In genomic region chr4:16162891-16163290, GRCh38 we compare ENCODE assay signal across 21 cellular contexts.
A peak's percentile ranks its signal among the peaks of the same experiment; 100 is the strongest.
DNase-seq lines count a peak whose midpoint lies in the region; ATAC-seq, FAIRE-seq and TF ChIP-seq lines count a peak whose summit lies in the region.
"Had no signal": no experiment of that assay in that cellular context is flagged by ENCODE, and none has a peak within 500 bp of the region (broad histone marks: within the 10 kb centered on the region; RNA-seq: fewer than 3 reads in every experiment).

No MANE protein-coding gene starts in this region.

- H3K36me3 ChIP-seq in right lobe of liver = peaks cover 0 to 45% (median 9%) of the 10 kb centered on the region in 4 donors
- H3K36me3 ChIP-seq in HepG2 (replicated peaks in 1 of 2; ENCODE audit: control insufficient read depth in 1 of 2, insufficient read depth in 2 of 2, low read length in 2 of 2) = peaks cover 12 to 34% of the 10 kb centered on the region in 2 experiments; a peak in 4 of 5 replicates
- H3K36me3 ChIP-seq in ascending aorta = peaks cover 34 to 40% of the 10 kb centered on the region in 2 donors

- FAIRE-seq in HepG2 (lab: Jason Lieb, UNC) = no peak
- FAIRE-seq: A549, G401.6, GM12878, GM19239, H1 had no signal

- H3K27me3 ChIP-seq in right lobe of liver (no peaks in the 10 kb centered on the region), HepG2 (ENCODE audit: control insufficient read depth in 1 of 2, insufficient read depth in 2 of 2, low read length in 2 of 2) (no peaks in the 10 kb centered on the region; a peak in 1 of 5 replicates), ascending aorta (no peaks in the 10 kb centered on the region)

- H2AFZ ChIP-seq in HepG2 (ENCODE audit: low read length) = no peak overlapping the region
- H2AFZ ChIP-seq: GM23248 had no signal

- CTCF ChIA-PET in HepG2 (lab: Yijun Ruan, JAX; ENCODE audit: low intra/inter-chr PET ratio, low total read pairs) = no interaction called here

- peaks cover 6 to 27% of the 10 kb centered on the region in 2 donors for H3K36me3 Mint-ChIP-seq in activated T-cell treated with anti-CD3 and anti-CD28 coated beads, Interleukin-2, amount 50 U/mL, for 72 hours (ENCODE audit: insufficient read depth in 2 of 2)

- H3K79me2 ChIP-seq in HepG2 (ENCODE audit: insufficient read depth, low read length) = no peaks in the 10 kb centered on the region

- in situ Hi-C loops in HepG2 (cut with HindIII; ENCODE audit: extremely low pct_ligation_motif_present, low pct_unique_long_range_greater_than_20kb) = no loop called here

- H3K27ac Mint-ChIP-seq in activated T-cell treated with anti-CD3 and anti-CD28 coated beads, Interleukin-2, amount 50 U/mL, for 72 hours = peak overlapping the region; percentile 54
- H3K27ac Mint-ChIP-seq: CD8-positive, alpha-beta T cell had no signal

- H3K27ac ChIP-seq in right lobe of liver = no peak overlapping the region
- H3K27ac ChIP-seq in HepG2 (ENCODE audit: extremely low read length, insufficient read depth, low read length) = no peak overlapping the region
- H3K27ac ChIP-seq in ascending aorta = no peak overlapping the region
- H3K27ac ChIP-seq: A549, C4-2B, GM23248 had no signal

- H3K9ac ChIP-seq in HepG2 (ENCODE audit: insufficient read depth, low read depth, low read length) = no peak overlapping the region
- H3K9ac ChIP-seq: GM23248 had no signal

- H3K27me3 Mint-ChIP-seq in activated T-cell treated with anti-CD3 and anti-CD28 coated beads, Interleukin-2, amount 50 U/mL, for 72 hours (ENCODE audit: low read depth) = no peaks in the 10 kb centered on the region
- H3K27me3 Mint-ChIP-seq: CD4-positive, CD25-positive, alpha-beta regulatory T cell had no signal

- no peak for ATAC-seq in activated T-cell treated with anti-CD3 and anti-CD28 coated beads, Interleukin-2, amount 50 U/mL, for 72 hours (replicated peaks in 1 of 2)
- peak in 3 of 4 donors; percentile 29 to 66 (median 31) for ATAC-seq in right lobe of liver
- no peak for ATAC-seq in HepG2
- ATAC-seq: A549; CD8-positive, alpha-beta T cell; GM12878 had no signal

- H3K9me3 Mint-ChIP-seq in activated T-cell treated with anti-CD3 and anti-CD28 coated beads, Interleukin-2, amount 50 U/mL, for 72 hours = no peaks in the 10 kb centered on the region
- H3K9me3 Mint-ChIP-seq: CD4-positive, CD25-positive, alpha-beta regulatory T cell; CD8-positive, alpha-beta T cell had no signal

- peaks cover 6% of the 10 kb centered on the region for H3K4me1 Mint-ChIP-seq in activated T-cell treated with anti-CD3 and anti-CD28 coated beads, Interleukin-2, amount 50 U/mL, for 72 hours (ENCODE audit: low read depth)

- no peak overlapping the region for H3K4me2 ChIP-seq in HepG2 (ENCODE audit: low read depth, low read length)
- H3K4me2 ChIP-seq: A549 had no signal

- no peak overlapping the region for H3K4me3 Mint-ChIP-seq in activated T-cell treated with anti-CD3 and anti-CD28 coated beads, Interleukin-2, amount 50 U/mL, for 72 hours
- H3K4me3 Mint-ChIP-seq: CD4-positive, CD25-positive, alpha-beta regulatory T cell; CD8-positive, alpha-beta T cell had no signal

- POLR2A ChIA-PET in HepG2 (lab: Yijun Ruan, JAX) = no interaction called here

- no peaks in the 10 kb centered on the region for H3K4me1 ChIP-seq in right lobe of liver
- H3K4me1 ChIP-seq in HepG2 (ENCODE audit: insufficient read depth, low read length) = peaks cover 9% of the 10 kb centered on the region
- H3K4me1 ChIP-seq in ascending aorta = no peaks in the 10 kb centered on the region
- H3K4me1 ChIP-seq: A549 had no signal

- TF ChIP-seq CTCF in right lobe of liver (IDR thresholded peaks at IDR 0.05) = no peak
- TF ChIP-seq CTCF in HepG2 (CRISPR knock-in tag; IDR thresholded peaks at IDR 0.05) = no peak
- TF ChIP-seq CTCF in ascending aorta (IDR thresholded peaks at IDR 0.05) = no peak

- intact Hi-C loops in right lobe of liver (cut with DNase I) = no loop called here
- intact Hi-C loops in HepG2 (cut with micrococcal nuclease; ENCODE audit: unreplicated experiment) = loop anchor here (10.0 kb wide), 1 partner anchor 48 kb away; no protein-coding TSS in a partner anchor
- intact Hi-C loops in ascending aorta (cut with DNase I) = no loop called here

- H3K4me3 ChIP-seq in right lobe of liver = no peak overlapping the region
- H3K4me3 ChIP-seq in HepG2 (replicated peaks in 1 of 3; ENCODE audit: insufficient read depth in 1 of 3, low read depth in 2 of 3, low read length in 3 of 3) = no peak overlapping the region
- H3K4me3 ChIP-seq in ascending aorta = no peak overlapping the region
- H3K4me3 ChIP-seq: A549, GM12878, GM23248 had no signal

- TF ChIP-seq POLR2A in right lobe of liver (IDR thresholded peaks at IDR 0.05) (no peak), HepG2 (IDR thresholded peaks at IDR 0.05; ENCODE audit: insufficient read depth in 1 of 2, low read depth in 2 of 2, low read length in 2 of 2) (no peak)

- TF ChIP-seq EP300 in HepG2 (IDR thresholded peaks at IDR 0.05; ENCODE audit: low read depth in 2 of 2, low read length in 2 of 2) = no peak
- no peak for TF ChIP-seq EP300 in HepG2 (CRISPR knock-in tag; IDR thresholded peaks at IDR 0.05; ENCODE audit: borderline replicate concordance)

- H3K9me3 ChIP-seq in right lobe of liver (no peaks in the 10 kb centered on the region), HepG2 (ENCODE audit: low read length) (no peaks in the 10 kb centered on the region), ascending aorta (no peaks in the 10 kb centered on the region)
- H3K9me3 ChIP-seq: A549 had no signal

- no TSS peak for BruUV-seq in HepG2 (replicated peaks; lab: Mats Ljungman, UMichigan)

- TF ChIP-seq RAD21 in HepG2 (CRISPR knock-in tag; IDR thresholded peaks at IDR 0.05) = no peak

- H4K20me1 ChIP-seq in HepG2 (ENCODE audit: insufficient read depth, low read length) = no peaks in the 10 kb centered on the region

- 81% methylated on average over 4 of the region's 4 CpGs for WGBS in right lobe of liver (ENCODE audit: insufficient coverage, low coverage, low lambda C conversion rate, missing lambda C conversion rate)
- WGBS in HepG2 (ENCODE audit: low lambda C conversion rate) = 96% methylated on average over 4 of the region's 4 CpGs

- no peak for DNase-seq in activated T-cell treated with anti-CD3 and anti-CD28 coated beads, Interleukin-2, amount 50 U/mL, for 72 hours
- no peak for DNase-seq in activated T-cell treated with anti-CD3 and anti-CD28 coated beads, Interleukin-2, amount 50 U/mL, for 1 hour
- DNase-seq in right lobe of liver = no peak
- DNase-seq in HepG2 (ENCODE audit: low spot score) = no peak
- DNase-seq in pulmonary artery endothelial cell (ENCODE audit: low read depth, low spot score) = peak; percentile 65
- no peak for DNase-seq in ascending aorta (ENCODE audit: low spot score in 2 of 2)
- DNase-seq: 8988T; Caco-2; CD4-positive, CD25-positive, alpha-beta regulatory T cell; CD8-positive, alpha-beta T cell; DMS153; DND-41; GM23248; H7; HCEC 1CT had no signal

TF ChIP-seq in HepG2, 621 proteins besides CTCF, POLR2A, EP300 and RAD21 (continues in another document):
- no peak for TF ChIP-seq ATF5 (CRISPR knock-in tag; IDR thresholded peaks at IDR 0.05; ENCODE audit: low read depth)
- no peak for TF ChIP-seq DMTF1 (CRISPR knock-in tag; IDR thresholded peaks at IDR 0.05)
- no peak for TF ChIP-seq THAP8 (CRISPR knock-in tag; IDR thresholded peaks at IDR 0.05; ENCODE audit: borderline replicate concordance)
- TF ChIP-seq GATA4 (IDR thresholded peaks at IDR 0.05; ENCODE audit: borderline replicate concordance, low read depth) = no peak
- TF ChIP-seq HBP1 (CRISPR knock-in tag; IDR thresholded peaks at IDR 0.05; ENCODE audit: low read depth) = no peak
- TF ChIP-seq ZFP36 (IDR thresholded peaks at IDR 0.05; ENCODE audit: borderline replicate concordance, low read depth, low read length, partially characterized antibody) = no peak

Comparison
In these comparisons a context has a peak if more than half of its experiments do, and no peak if none do; other contexts are left out.
1. ATAC-seq: peak in right lobe of liver (3 of 4); none in activated T-cell treated with anti-CD3 and anti-CD28 coated beads, Interleukin-2, amount 50 U/mL, for 72 hours (0 of 2) and HepG2 (single experiment).